Comparison of ENCODE assay signal across 9 cellular contexts in the genomic region with DNA sequence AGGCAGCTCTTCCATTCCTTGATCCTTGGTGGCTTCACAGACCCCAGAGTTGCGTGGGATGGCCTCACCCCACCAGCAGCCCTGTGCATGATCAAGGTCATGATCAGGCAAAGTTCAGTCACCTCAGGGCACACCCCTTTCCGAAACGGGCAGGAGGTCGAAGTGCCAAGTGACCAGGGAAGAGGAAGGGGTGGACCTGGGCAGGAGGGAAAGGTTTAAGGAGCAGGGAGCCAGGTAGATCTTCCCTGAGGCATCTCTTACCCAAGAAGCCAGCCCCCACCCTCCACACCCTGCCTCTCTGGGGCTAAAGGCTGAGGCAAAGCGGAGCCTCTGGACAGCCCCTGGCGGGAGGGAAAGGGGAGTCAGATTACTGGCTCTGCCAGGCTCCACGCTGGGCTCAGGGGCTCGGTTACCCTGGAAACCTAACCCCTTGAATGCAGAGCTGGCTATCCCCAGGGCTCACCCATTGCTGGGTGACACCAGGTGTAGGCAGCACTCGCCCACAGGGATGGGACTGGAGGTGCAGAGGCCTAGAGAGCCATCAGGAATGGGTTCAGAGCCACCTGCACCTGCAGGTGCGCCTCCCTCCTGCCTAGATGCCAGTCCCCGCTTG. TPM values are rescaled to one million over a fixed set of nuclear protein-coding genes. Genes with fewer than 3 reads are reported as not detected.
DNase-seq lines count a peak whose midpoint lies in the region; ATAC-seq and TF ChIP-seq lines count a peak whose summit lies in the region.
"Had no signal": no experiment of that assay in that cellular context is flagged by ENCODE, and none has a peak within 500 bp of the region (broad histone marks: within the 10 kb centered on the region; RNA-seq: fewer than 3 reads in every experiment).

No MANE protein-coding gene starts in this region.

- H3K9me3 ChIP-seq in heart left ventricle (no peaks in the 10 kb centered on the region), esophagus squamous epithelium (no peaks in the 10 kb centered on the region)

- peak overlapping the region in 3 of 12 donors; percentile 6 to 38 (median 19) for H3K27ac ChIP-seq in heart left ventricle
- H3K27ac ChIP-seq in esophagus squamous epithelium: peak overlapping the region; percentile 8 to 42 (median 13)

- no peaks in the 10 kb centered on the region for H3K27me3 ChIP-seq in heart left ventricle
- H3K27me3 ChIP-seq in esophagus squamous epithelium: no peaks in the 10 kb centered on the region

- H3K4me3 ChIP-seq in heart left ventricle (no peak overlapping the region), esophagus squamous epithelium (no peak overlapping the region)

- H3K27ac Mint-ChIP-seq in type B pancreatic cell: no peak overlapping the region

- no peaks in the 10 kb centered on the region for H3K9me3 Mint-ChIP-seq in type B pancreatic cell
- H3K9me3 Mint-ChIP-seq: central memory CD8-positive, alpha-beta T cell had no signal

- DNase-seq in heart left ventricle (peak in 3 of 5 donors; percentile 22 to 40 (median 28)), left cardiac atrium (no peak), NCI-H526 treated with DMSO at 0.1 percent for 48 hours (lab: John Stamatoyannopoulos, UW) (peak; percentile 47), esophagus squamous epithelium (lab: John Stamatoyannopoulos, UW) (no peak), type B pancreatic cell (ENCODE audit: extremely low spot score, unreplicated experiment) (no peak), COLO829 (ENCODE audit: low spot score) (no peak)

- TF ChIP-seq POLR2A in heart left ventricle (IDR thresholded peaks at IDR 0.05): no peak
- no peak for TF ChIP-seq POLR2A in esophagus squamous epithelium (IDR thresholded peaks at IDR 0.05)

- no peaks in the 10 kb centered on the region for H3K27me3 Mint-ChIP-seq in type B pancreatic cell
- H3K27me3 Mint-ChIP-seq: central memory CD8-positive, alpha-beta T cell had no signal

- H3K4me3 Mint-ChIP-seq in type B pancreatic cell: peak overlapping the region; percentile 58

- no peak for ATAC-seq in heart left ventricle
- ATAC-seq in left cardiac atrium: no peak
- no peak for ATAC-seq in GM21786 (IDR thresholded peaks at IDR 0.05; ENCODE audit: unreplicated experiment)
- ATAC-seq in HG02798 (IDR thresholded peaks at IDR 0.05; ENCODE audit: poor library complexity, unreplicated experiment): no peak

- H3K36me3 Mint-ChIP-seq in type B pancreatic cell: peaks cover 9% of the 10 kb centered on the region

- H3K4me1 Mint-ChIP-seq in type B pancreatic cell (ENCODE audit: unreplicated experiment): peaks cover 22% of the 10 kb centered on the region

- peaks cover 7 to 45% (median 33%) of the 10 kb centered on the region in 9 donors for H3K36me3 ChIP-seq in heart left ventricle
- H3K36me3 ChIP-seq in esophagus squamous epithelium: peaks cover 19 to 37% (median 23%) of the 10 kb centered on the region in 3 donors

- TF ChIP-seq CTCF in heart left ventricle (IDR thresholded peaks at IDR 0.05) (no peak), esophagus squamous epithelium (IDR thresholded peaks at IDR 0.05) (no peak), type B pancreatic cell (conservative IDR thresholded peaks at IDR 0.05) (no peak)

- intact Hi-C loops in heart left ventricle (cut with DNase I): loop anchor here in 6 of 10 donors (5.0 to 10.0 kb wide), 3 partner anchors 52 to 104 kb away; a partner anchor contains a TSS
- intact Hi-C loops in left cardiac atrium (cut with DNase I): loop anchor here in 1 of 2 donors (5.0 kb wide), 1 partner anchor 104 kb away; a partner anchor contains a TSS
- intact Hi-C loops in esophagus squamous epithelium (cut with DNase I): no loop called here

- H3K4me1 ChIP-seq in heart left ventricle (peaks cover 0 to 51% (median 39%) of the 10 kb centered on the region in 12 donors), esophagus squamous epithelium (peaks cover 42 to 56% (median 48%) of the 10 kb centered on the region in 3 donors)

- WGBS in heart left ventricle, 4 donors: 73 to 81% (median 77%) methylated on average over 9 to 11 of the region's 11 CpGs
- 50 to 63% methylated on average over 2 to 3 of the region's 11 CpGs for WGBS in esophagus squamous epithelium, 2 donors

RNA-seq across cellular contexts. Expression of a gene that starts 3.6 kb away (rescaled TPM):
- 100 to 1,000 TPM in 6 of 9 donors, 10 to 100 TPM in 3; 84.2 to 209 (median 112) TPM for total RNA-seq in heart left ventricle
- 10 to 100 TPM; 49.6 to 89.7 TPM for polyA plus RNA-seq in heart left ventricle
- total RNA-seq in left cardiac atrium: 10 to 100 TPM; 66.5 to 85.9 TPM
- 100 to 1,000 TPM in 1 of 4 donors, 10 to 100 TPM in 3; 68.5 to 119 (median 87.7) TPM for total RNA-seq in esophagus squamous epithelium
- 169 and 211 TPM in 2 replicates for total RNA-seq in type B pancreatic cell (ENCODE audit: low replicate concordance)

RNA-seq across cellular contexts. Expression of a gene that starts 9.3 kb away (rescaled TPM):
- total RNA-seq in heart left ventricle (10 to 100 TPM in 4 of 9 donors, 1 to 10 TPM in 5; 4.5 to 16.7 (median 9.5) TPM), left cardiac atrium (10 to 100 TPM; 13.9 to 16.1 TPM), esophagus squamous epithelium (1 to 10 TPM in 3 of 4 donors, not detected in 1; 4.6 to 6.9 (median 4.7) TPM), type B pancreatic cell (ENCODE audit: low replicate concordance) (4.0 and 6.5 TPM in 2 replicates)
- 10 to 100 TPM in 1 of 2 donors, 1 to 10 TPM in 1; 3.3 to 13.8 TPM for polyA plus RNA-seq in heart left ventricle

RNA-seq across cellular contexts. Expression of a gene that starts 17.6 kb away (rescaled TPM):
- 100 to 1,000 TPM; 266 to 747 (median 402) TPM for total RNA-seq in heart left ventricle
- 100 to 1,000 TPM; 177 to 266 TPM for polyA plus RNA-seq in heart left ventricle
- 100 to 1,000 TPM; 302 to 316 TPM for total RNA-seq in left cardiac atrium
- 100 to 1,000 TPM; 105 to 236 (median 149) TPM for total RNA-seq in esophagus squamous epithelium
- 133 and 191 TPM in 2 replicates for total RNA-seq in type B pancreatic cell (ENCODE audit: low replicate concordance)

RNA-seq across cellular contexts. Expression of a gene that starts 55.6 kb away (rescaled TPM):
- total RNA-seq in heart left ventricle: 10 to 100 TPM in 6 of 9 donors, 1 to 10 TPM in 3; 8.5 to 14.4 (median 12.3) TPM
- 10 to 100 TPM; 10.4 to 24.1 TPM for polyA plus RNA-seq in heart left ventricle
- 10 to 100 TPM; 11.1 to 12.7 TPM for total RNA-seq in left cardiac atrium
- total RNA-seq in esophagus squamous epithelium: 10 to 100 TPM in 3 of 4 donors, 1 to 10 TPM in 1; 6.9 to 21.9 (median 10.7) TPM
- 31.1 and 47.6 TPM in 2 replicates for total RNA-seq in type B pancreatic cell (ENCODE audit: low replicate concordance)

Comparison
In these comparisons a context has a peak if more than half of its experiments do, and no peak if none do; other contexts are left out.
1. DNase-seq: peak in heart left ventricle (3 of 5) and NCI-H526 treated with DMSO at 0.1 percent for 48 hours (single experiment); none in left cardiac atrium (single experiment), esophagus squamous epithelium (single experiment), type B pancreatic cell (single experiment) and COLO829 (single experiment).